ENCODE assay signal across 23 cellular contexts in the genomic region with DNA sequence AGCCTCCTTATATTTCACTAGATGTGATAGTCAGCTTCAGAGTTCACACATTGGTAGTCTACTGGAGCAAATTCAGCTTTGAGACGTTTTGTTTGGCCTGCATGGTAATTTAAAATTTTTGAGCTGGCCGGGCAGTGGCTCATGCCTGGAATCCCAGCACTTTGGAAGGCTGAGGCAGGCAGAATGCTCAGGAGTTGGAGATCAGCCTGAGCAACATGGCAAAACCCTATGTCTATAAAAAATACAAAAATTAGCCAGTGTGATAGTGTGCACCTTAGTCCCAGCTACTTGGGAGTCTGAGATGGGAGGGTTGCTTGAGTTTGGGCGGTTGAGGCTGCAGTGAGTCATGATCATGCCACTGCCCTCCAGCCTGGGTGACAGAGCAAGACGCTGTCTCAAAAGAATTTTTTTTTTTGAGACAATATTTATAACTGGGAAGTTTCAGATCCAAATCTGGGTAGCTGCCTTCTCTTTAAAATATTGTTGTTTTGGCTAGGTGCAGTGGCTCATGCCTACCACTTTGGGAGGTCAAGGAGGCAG. TPM values are rescaled to one million over a fixed set of nuclear protein-coding genes. Genes with fewer than 3 reads are reported as not detected.
DNase-seq lines count a peak whose midpoint lies in the region; ATAC-seq, FAIRE-seq and TF ChIP-seq lines count a peak whose summit lies in the region.
"Had no signal": no experiment of that assay in that cellular context is flagged by ENCODE, and none has a peak within 500 bp of the region (broad histone marks: within the 10 kb centered on the region; RNA-seq: fewer than 3 reads in every experiment).

No MANE protein-coding gene starts in this region.

- no peaks in the 10 kb centered on the region for H3K36me3 Mint-ChIP-seq in immature natural killer cell

- H3K4me2 ChIP-seq in K562 (ENCODE audit: insufficient read depth, low read length) (no peak overlapping the region), hepatocyte (no peak overlapping the region)
- H3K4me2 ChIP-seq: GM23338, KMS-11, SK-N-SH had no signal

- 24% methylated on average over 4 of the region's 4 CpGs for WGBS in K562 (ENCODE audit: insufficient coverage, low coverage, missing lambda C conversion rate)
- WGBS in hepatocyte (ENCODE audit: low lambda C conversion rate, missing lambda C conversion rate) = 75% methylated on average over 4 of the region's 4 CpGs

- H4K20me1 ChIP-seq in K562 (replicated peaks; ENCODE audit: control insufficient read depth, insufficient read depth, low read length) (no peaks in the 10 kb centered on the region), hepatocyte (ENCODE audit: insufficient read depth, poor library complexity, severe bottlenecking) (no peaks in the 10 kb centered on the region)

- in situ Hi-C loops in K562 (cut with MboI) = no loop called here

- no peak for TF ChIP-seq POLR2A in K562 (conservative IDR thresholded peaks at IDR 0.05)

- peaks cover 0 to 7% (median 3%) of the 10 kb centered on the region in 3 donors for H3K27me3 Mint-ChIP-seq in immature natural killer cell (ENCODE audit: low read depth in 3 of 3)
- H3K27me3 Mint-ChIP-seq: T-cell had no signal

- no peaks in the 10 kb centered on the region for H3K9me2 ChIP-seq in hepatocyte (replicated peaks; ENCODE audit: insufficient read depth)
- H3K9me2 ChIP-seq: SK-N-SH had no signal

- H3K4me1 Mint-ChIP-seq in immature natural killer cell = no peaks in the 10 kb centered on the region
- H3K4me1 Mint-ChIP-seq: GM23338 had no signal

- H3K27me3 ChIP-seq in K562 (ENCODE audit: control insufficient read depth in 2 of 2, insufficient read depth in 2 of 2, low read length in 2 of 2) = no peaks in the 10 kb centered on the region
- H3K27me3 ChIP-seq in thoracic aorta (replicated peaks; ENCODE audit: insufficient read depth) = no peaks in the 10 kb centered on the region
- no peaks in the 10 kb centered on the region for H3K27me3 ChIP-seq in hepatocyte

- H3K79me2 ChIP-seq in K562 (ENCODE audit: control insufficient read depth, insufficient read depth, low read length) = peaks cover 1% of the 10 kb centered on the region; the same call in 1 of the 3 replicates
- H3K79me2 ChIP-seq in hepatocyte = no peaks in the 10 kb centered on the region

- H3K9ac ChIP-seq in K562 (ENCODE audit: insufficient read depth in 1 of 2, low read depth in 2 of 2, low read length in 2 of 2) = no peak overlapping the region
- H3K9ac ChIP-seq: KMS-11, SK-N-SH had no signal

- H3K9me1 ChIP-seq in K562 (ENCODE audit: control insufficient read depth, insufficient read depth, low read length) = no peaks in the 10 kb centered on the region

- no peak overlapping the region; the same call in 2 of the 3 replicates for H3K27ac ChIP-seq in K562 (ENCODE audit: extremely low read depth, low read depth, low read length)
- H3K27ac ChIP-seq in thoracic aorta = peak overlapping the region; percentile 70 to 76
- no peak overlapping the region for H3K27ac ChIP-seq in hepatocyte
- H3K27ac ChIP-seq: KMS-11 had no signal

- no peak for FAIRE-seq in K562 (lab: Jason Lieb, UNC)

- POLR2A ChIA-PET in K562 (lab: Yijun Ruan, JAX) = interaction anchor here (0.7 kb wide), 1 partner anchor 13 kb away, joined by 3 read pairs; no protein-coding TSS in a partner anchor

- no peak overlapping the region for H3K4me3 ChIP-seq in K562
- H3K4me3 ChIP-seq in thoracic aorta = no peak overlapping the region
- H3K4me3 ChIP-seq in hepatocyte = no peak overlapping the region
- H3K4me3 ChIP-seq: GM23338 had no signal

- no peak for TF ChIP-seq RAD21 in K562 (CRISPR knock-in tag; conservative IDR thresholded peaks at IDR 0.05 in 1 of 2, IDR thresholded peaks at IDR 0.05 in 1 of 2)

- ATAC-seq in K562 = no peak
- ATAC-seq in thoracic aorta (ENCODE audit: insufficient number of reproducible peaks, low FRiP score, low read depth) = peak; percentile 58
- no peak for ATAC-seq in HG03460 (IDR thresholded peaks at IDR 0.05; ENCODE audit: unreplicated experiment)
- ATAC-seq: GM23338, HCT116, Right ventricle myocardium inferior, T-cell had no signal

- intact Hi-C loops in K562 (cut with micrococcal nuclease) = no loop called here

- H3K4me3 Mint-ChIP-seq in immature natural killer cell = no peak overlapping the region
- H3K4me3 Mint-ChIP-seq: GM23338, T-cell had no signal

- H3K36me3 ChIP-seq in K562 (ENCODE audit: control insufficient read depth, insufficient read depth, low read length) (no peaks in the 10 kb centered on the region), thoracic aorta (no peaks in the 10 kb centered on the region), hepatocyte (replicated peaks; ENCODE audit: insufficient read depth, low read depth) (no peaks in the 10 kb centered on the region)

- no peaks in the 10 kb centered on the region for H3K9me3 Mint-ChIP-seq in immature natural killer cell

- CTCF ChIA-PET in K562 (lab: Yijun Ruan, JAX; ENCODE audit: low intra/inter-chr PET ratio) = no interaction called here

- H2AFZ ChIP-seq in K562 (ENCODE audit: low read depth, low read length) (peak overlapping the region; percentile 18; the same call in 1 of the 2 replicates), hepatocyte (no peak overlapping the region)
- H2AFZ ChIP-seq: GM23338 had no signal

- H3K4me1 ChIP-seq in K562 (replicated peaks in 1 of 2; ENCODE audit: control insufficient read depth in 2 of 2, insufficient read depth in 2 of 2, low read length in 2 of 2) (peaks cover 4 to 5% of the 10 kb centered on the region in 2 experiments; a peak in 3 of 5 replicates), thoracic aorta (ENCODE audit: control insufficient read depth in 1 of 2, low read depth in 2 of 2) (peaks cover 0 to 9% of the 10 kb centered on the region in 2 donors), hepatocyte (ENCODE audit: insufficient read depth) (no peaks in the 10 kb centered on the region)

- BruUV-seq in K562 (replicated peaks; lab: Mats Ljungman, UMichigan) = no TSS peak

- DNase-seq in ELR (ENCODE audit: low read depth) = peak; percentile 36
- peak; percentile 58 for DNase-seq in MV-4-11 (lab: John Stamatoyannopoulos, UW)
- peak in 1 of 4 experiments; percentile 6 for DNase-seq in K562 (ENCODE audit: extremely low read depth in 1 of 4, low spot score in 3 of 4)
- DNase-seq in thoracic aorta (ENCODE audit: low spot score) = no peak
- no peak for DNase-seq in KG1 (lab: John Stamatoyannopoulos, UW)
- DNase-seq in immature natural killer cell = no peak
- DNase-seq in hepatocyte (ENCODE audit: low spot score) = no peak
- DNase-seq: ACHN, AML-193, COR-L47, NCI-H1417 treated with DMSO at 0.1 percent for 48 hours, NCI-H1930, NCI-H2171, NCI-H510A, NCI-H82, SK-N-SH, T-cell had no signal

- TF ChIP-seq CTCF in K562 (IDR thresholded peaks at IDR 0.05 in 2 of 3, conservative IDR thresholded peaks at IDR 0.05 in 1 of 3; ENCODE audit: insufficient read depth in 2 of 3, low read depth in 1 of 3, low read length in 3 of 3) (no peak), thoracic aorta (IDR thresholded peaks at IDR 0.05) (peak; percentile 19), hepatocyte (IDR thresholded peaks at IDR 0.05; ENCODE audit: poor library complexity) (no peak)

- no peak for TF ChIP-seq EP300 in K562 (IDR thresholded peaks at IDR 0.05; ENCODE audit: low read length)

- no peak overlapping the region for H3K27ac Mint-ChIP-seq in immature natural killer cell
- H3K27ac Mint-ChIP-seq: GM23338, T-cell had no signal

- H3K9me3 ChIP-seq in K562 (replicated peaks; ENCODE audit: control insufficient read depth, insufficient read depth, low read depth, low read length) = no peaks in the 10 kb centered on the region
- no peaks in the 10 kb centered on the region for H3K9me3 ChIP-seq in thoracic aorta
- H3K9me3 ChIP-seq in hepatocyte (ENCODE audit: low read depth) = no peaks in the 10 kb centered on the region
- H3K9me3 ChIP-seq: SK-N-SH had no signal

RNA-seq across cellular contexts. Expression of a gene that starts 4.8 kb away (rescaled TPM):
- 72.7 and 152 TPM in 2 replicates for total RNA-seq in K562 (2011; cell fraction: chromatin; rRNA removed; ENCODE audit: low replicate concordance)
- 40.2 and 50.1 TPM in 2 replicates for total RNA-seq in K562 (2011; cell fraction: nucleolus; rRNA removed)
- 84.8 and 99.5 TPM in 2 replicates for total RNA-seq in K562 (2011; cell fraction: nucleoplasm; rRNA removed)
- 54.9 and 61.5 TPM in 2 replicates for total RNA-seq in K562 (2014; rRNA removed)
- 103 and 110 TPM in 2 replicates for total RNA-seq in K562 (2014; rRNA removed; fragmentation: Illumina TruSeq; extraction: Trizol)
- total RNA-seq in K562 (2015; rRNA removed; fragmentation: Illumina TruSeq; extraction: Trizol) = 75.8 and 78.7 TPM in 2 replicates
- 106 and 118 TPM in 2 replicates for total RNA-seq in K562 (2021)
- 21.3 and 45.3 TPM in 2 replicates for polyA plus RNA-seq in K562 (2011; rRNA removed)
- 18.2 and 21.3 TPM in 2 replicates for polyA plus RNA-seq in K562 (2011; cell fraction: cytosol; rRNA removed)
- polyA plus RNA-seq in K562 (2011; cell fraction: nucleus; rRNA removed) = 28.2 and 35.4 TPM in 2 replicates
- 64.1 and 83.7 TPM in 2 replicates for polyA plus RNA-seq in K562 (2012)
- polyA plus RNA-seq in K562 (2014; fragmentation: Illumina TruSeq; extraction: Trizol) = 103 and 113 TPM in 2 replicates
- polyA plus RNA-seq in K562 (2014; fragmentation: Nextera tagmentation; extraction: Ambion mirVana) = 10 to 100 TPM; 26.0 to 38.7 TPM
- 67.3 and 69.7 TPM in 2 replicates for polyA plus RNA-seq in K562 (2014; rRNA removed)
- polyA minus RNA-seq in K562 (2011; rRNA and poly(A)+ RNA removed) = 40.0 and 65.9 TPM in 2 replicates
- polyA minus RNA-seq in K562 (2011; cell fraction: cytosol; rRNA and poly(A)+ RNA removed) = 23.3 and 36.8 TPM in 2 replicates
- polyA minus RNA-seq in K562 (2011; cell fraction: nucleus; rRNA and poly(A)+ RNA removed) = 30.9 and 33.9 TPM in 2 replicates
- 10 to 100 TPM; 21.5 to 34.6 TPM for total RNA-seq in thoracic aorta
- 10 to 100 TPM; 17.2 to 31.3 (median 27.5) TPM for polyA plus RNA-seq in immature natural killer cell
- total RNA-seq in hepatocyte = 28.2 and 29.0 TPM in 2 replicates
- polyA plus RNA-seq in hepatocyte = 21.3 and 26.0 TPM in 2 replicates

RNA-seq across cellular contexts. Expression of a gene that starts 37.3 kb away (rescaled TPM):
- total RNA-seq in K562 (2011; cell fraction: chromatin; rRNA removed; ENCODE audit: low replicate concordance) = not detected in 2 replicates
- total RNA-seq in K562 (2011; cell fraction: nucleolus; rRNA removed) = not detected in 2 replicates
- not detected in 2 replicates for total RNA-seq in K562 (2011; cell fraction: nucleoplasm; rRNA removed)
- total RNA-seq in K562 (2014; rRNA removed) = not detected in 2 replicates
- not detected in 2 replicates for total RNA-seq in K562 (2014; rRNA removed; fragmentation: Illumina TruSeq; extraction: Trizol)
- total RNA-seq in K562 (2015; rRNA removed; fragmentation: Illumina TruSeq; extraction: Trizol) = not detected in 2 replicates
- total RNA-seq in K562 (2021) = not detected in 2 replicates
- polyA plus RNA-seq in K562 (2011; rRNA removed) = not detected in 2 replicates
- not detected in 2 replicates for polyA plus RNA-seq in K562 (2011; cell fraction: cytosol; rRNA removed)
- not detected in 2 replicates for polyA plus RNA-seq in K562 (2011; cell fraction: nucleus; rRNA removed)
- polyA plus RNA-seq in K562 (2012) = not detected in 2 replicates
- not detected in 2 replicates for polyA plus RNA-seq in K562 (2014; fragmentation: Illumina TruSeq; extraction: Trizol)
- not detected for polyA plus RNA-seq in K562 (2014; fragmentation: Nextera tagmentation; extraction: Ambion mirVana)
- not detected in 2 replicates for polyA plus RNA-seq in K562 (2014; rRNA removed)
- polyA minus RNA-seq in K562 (2011; rRNA and poly(A)+ RNA removed) = not detected in 2 replicates
- polyA minus RNA-seq in K562 (2011; cell fraction: cytosol; rRNA and poly(A)+ RNA removed) = not detected in 2 replicates
- polyA minus RNA-seq in K562 (2011; cell fraction: nucleus; rRNA and poly(A)+ RNA removed) = not detected in 2 replicates
- total RNA-seq in thoracic aorta = not detected
- polyA plus RNA-seq in immature natural killer cell = not detected
- total RNA-seq in hepatocyte = 3.2 and 3.3 TPM in 2 replicates
- polyA plus RNA-seq in hepatocyte = 1.3 and 2.5 TPM in 2 replicates
- total RNA-seq: G401, GM23338, Right ventricle myocardium inferior, T-cell had no signal
- polyA plus RNA-seq: GM23338, SK-N-SH had no signal

Comparison
In these comparisons a context has a peak if more than half of its experiments do, and no peak if none do; other contexts are left out.
1. DNase-seq: peak in ELR (single experiment) and MV-4-11 (single experiment); none in thoracic aorta (single experiment), KG1 (single experiment), immature natural killer cell (0 of 3) and hepatocyte (single experiment).
2. H3K27ac ChIP-seq: peak in thoracic aorta (2 of 2); none in K562 (single experiment) and hepatocyte (single experiment).